17 cellular contexts compared by ENCODE assay signal in genomic region chr7:54960517-54960916, GRCh38. TPM values are rescaled to one million over a fixed set of nuclear protein-coding genes. Genes with fewer than 3 reads are reported as not detected.
DNase-seq lines count a peak whose midpoint lies in the region; ATAC-seq and TF ChIP-seq lines count a peak whose summit lies in the region.
"Had no signal": no experiment of that assay in that cellular context is flagged by ENCODE, and none has a peak within 500 bp of the region (broad histone marks: within the 10 kb centered on the region; RNA-seq: fewer than 3 reads in every experiment).

No MANE protein-coding gene starts in this region.

- no peak overlapping the region for H2BK5ac ChIP-seq in neuronal stem cell (ENCODE audit: low read length)

- H3K27me3 Mint-ChIP-seq in GM23338 (ENCODE audit: insufficient read depth, low read depth, poor library complexity) (peaks cover 8% of the 10 kb centered on the region), T-cell (peaks cover 0 to 13% of the 10 kb centered on the region in 2 donors)
- no peaks in the 10 kb centered on the region for H3K27me3 Mint-ChIP-seq in activated CD8-positive, alpha-beta T cell treated with anti-CD3 and anti-CD28 coated beads, Interleukin-2, amount 10 ng/mL, durations not matched to agents 7 days and 5 days (ENCODE audit: low read depth)
- H3K27me3 Mint-ChIP-seq: CD4-positive, CD25-positive, alpha-beta regulatory T cell had no signal

- no peaks in the 10 kb centered on the region for H3F3A ChIP-seq in GM23338 (replicated peaks; ENCODE audit: low read depth)

- no peak overlapping the region for H2BK120ac ChIP-seq in neuronal stem cell (ENCODE audit: low read depth, low read length)

- no peaks in the 10 kb centered on the region for H3K79me1 ChIP-seq in neuronal stem cell (ENCODE audit: low read depth, low read length)

- no peak overlapping the region for H2BK12ac ChIP-seq in neuronal stem cell (ENCODE audit: low read length)

- H2AFZ ChIP-seq in GM23338 (peak overlapping the region; percentile 59; the same call in 1 of the 2 replicates), neuronal stem cell (ENCODE audit: low read length) (peak overlapping the region; percentile 17)
- H2AFZ ChIP-seq: neural progenitor cell had no signal

- DNase-seq in GM23338 (ENCODE audit: low spot score) = no peak
- peak; percentile 9 for DNase-seq in NB4 (ENCODE audit: low read depth)
- peak; percentile 16 for DNase-seq in choroid plexus epithelial cell (ENCODE audit: low read depth)
- DNase-seq in neuronal stem cell (ENCODE audit: low spot score) = no peak
- DNase-seq in esophagus squamous epithelium (lab: John Stamatoyannopoulos, UW) = no peak
- DNase-seq in NCI-H774 (lab: John Stamatoyannopoulos, UW) = no peak
- DNase-seq in T-cell = no peak
- no peak for DNase-seq in activated CD8-positive, alpha-beta T cell treated with anti-CD3 and anti-CD28 coated beads, Interleukin-2, amount 10 ng/mL, durations not matched to agents 7 days and 5 days
- DNase-seq: activated naive CD4-positive, alpha-beta T cell treated with Interleukin-2 at 50 U/mL for 16 hours; CD4-positive, CD25-positive, alpha-beta regulatory T cell; NCI-H2029; NCI-H82 had no signal

- peaks cover 14% of the 10 kb centered on the region for H3K9me2 ChIP-seq in GM23338 (ENCODE audit: insufficient read depth)

- no peak overlapping the region for H2AK5ac ChIP-seq in neuronal stem cell (ENCODE audit: low read depth, low read length)

- TF ChIP-seq CTCF in GM23338 (conservative IDR thresholded peaks at IDR 0.05; ENCODE audit: low read depth in 2 of 2) (no peak), NB4 (IDR thresholded peaks at IDR 0.05; ENCODE audit: low read depth, low read length) (no peak), choroid plexus epithelial cell (conservative IDR thresholded peaks at IDR 0.05; ENCODE audit: low read depth, low read length) (no peak), esophagus squamous epithelium (IDR thresholded peaks at IDR 0.05) (no peak)

- no CpG with 5 or more reads among the region's 3 CpGs for WGBS in neuronal stem cell (ENCODE audit: extremely low coverage in 2 of 2, insufficient read length in 2 of 2, insufficient replicate concordance in 1 of 2), 2 donors
- 59 to 69% methylated on average over 2 to 3 of the region's 3 CpGs for WGBS in esophagus squamous epithelium, 2 donors

- no peak for TF ChIP-seq POLR2A in NB4 (IDR thresholded peaks at IDR 0.05; ENCODE audit: extremely low read depth, insufficient read length)
- no peak for TF ChIP-seq POLR2A in esophagus squamous epithelium (IDR thresholded peaks at IDR 0.05)

- H3K18ac ChIP-seq in neuronal stem cell (ENCODE audit: low read length) = no peak overlapping the region

- H3K4me1 ChIP-seq in GM23338 (ENCODE audit: insufficient read depth) = no peaks in the 10 kb centered on the region
- H3K4me1 ChIP-seq in neuronal stem cell (ENCODE audit: control insufficient read depth in 2 of 2, insufficient read depth in 1 of 2, low read depth in 1 of 2, low read length in 2 of 2) = peaks cover 0 to 1% of the 10 kb centered on the region in 2 donors
- peaks cover 0 to 11% (median 0%) of the 10 kb centered on the region in 3 donors for H3K4me1 ChIP-seq in esophagus squamous epithelium
- H3K4me1 ChIP-seq: neural progenitor cell, SJCRH30 had no signal

- H3K4me1 Mint-ChIP-seq in GM23338 (no peaks in the 10 kb centered on the region), T-cell (no peaks in the 10 kb centered on the region)
- H3K4me1 Mint-ChIP-seq in activated CD8-positive, alpha-beta T cell treated with anti-CD3 and anti-CD28 coated beads, Interleukin-2, amount 10 ng/mL, durations not matched to agents 7 days and 5 days (ENCODE audit: low read depth) = no peaks in the 10 kb centered on the region
- H3K4me1 Mint-ChIP-seq: CD4-positive, CD25-positive, alpha-beta regulatory T cell; central memory CD8-positive, alpha-beta T cell; neural progenitor cell had no signal

- H3K4me2 ChIP-seq in GM23338 (no peak overlapping the region), neuronal stem cell (ENCODE audit: insufficient read depth, low read length, poor library complexity, severe bottlenecking) (no peak overlapping the region)
- H3K4me2 ChIP-seq: neural progenitor cell had no signal

- no peak overlapping the region for H3K23ac ChIP-seq in neuronal stem cell (ENCODE audit: low read depth, low read length, poor library complexity)

- peak overlapping the region; percentile 81; the same call in 1 of the 2 replicates for H3K27ac Mint-ChIP-seq in GM23338
- no peak overlapping the region for H3K27ac Mint-ChIP-seq in T-cell
- H3K27ac Mint-ChIP-seq in activated CD8-positive, alpha-beta T cell treated with anti-CD3 and anti-CD28 coated beads, Interleukin-2, amount 10 ng/mL, durations not matched to agents 7 days and 5 days = no peak overlapping the region
- H3K27ac Mint-ChIP-seq: CD4-positive, CD25-positive, alpha-beta regulatory T cell; neural progenitor cell had no signal

- H3K14ac ChIP-seq in neuronal stem cell (ENCODE audit: low read length) = no peak overlapping the region

- no peaks in the 10 kb centered on the region for H3K27me3 ChIP-seq in GM23338 (ENCODE audit: insufficient read depth)
- no peaks in the 10 kb centered on the region for H3K27me3 ChIP-seq in neuronal stem cell (ENCODE audit: control insufficient read depth in 3 of 3, insufficient read depth in 3 of 3, low read depth in 1 of 3, low read length in 3 of 3)
- no peaks in the 10 kb centered on the region for H3K27me3 ChIP-seq in esophagus squamous epithelium
- H3K27me3 ChIP-seq: neural progenitor cell had no signal

- intact Hi-C loops in esophagus squamous epithelium (cut with DNase I) = no loop called here

- ATAC-seq in GM23338 = no peak
- ATAC-seq in T-cell (replicated peaks in 1 of 4) = no peak
- ATAC-seq in activated CD8-positive, alpha-beta T cell treated with anti-CD3 and anti-CD28 coated beads, Interleukin-2, amount 10 ng/mL, durations not matched to agents 7 days and 5 days = no peak

- H3K9me3 ChIP-seq in neuronal stem cell (replicated peaks in 1 of 2; ENCODE audit: control insufficient read depth in 2 of 2, insufficient read depth in 1 of 2, low read depth in 1 of 2, low read length in 2 of 2) (no peaks in the 10 kb centered on the region), esophagus squamous epithelium (peaks cover 0 to 7% (median 0%) of the 10 kb centered on the region in 3 donors)

- H4K91ac ChIP-seq in neuronal stem cell (ENCODE audit: low read depth, low read length, poor library complexity) = no peak overlapping the region

- H3K4me3 ChIP-seq in GM23338 (no peak overlapping the region), NB4 (ENCODE audit: low read depth, low read length) (no peak overlapping the region), choroid plexus epithelial cell (ENCODE audit: low read depth, low read length) (no peak overlapping the region), neuronal stem cell (ENCODE audit: low read length in 2 of 2) (no peak overlapping the region), esophagus squamous epithelium (no peak overlapping the region)
- H3K4me3 ChIP-seq: lung, neural progenitor cell, SJCRH30, skin epidermis had no signal

- H3K27ac ChIP-seq in GM23338 (ENCODE audit: low read depth) (no peak overlapping the region), neuronal stem cell (replicated peaks; ENCODE audit: low read length) (no peak overlapping the region), esophagus squamous epithelium (no peak overlapping the region)
- H3K27ac ChIP-seq: neural progenitor cell, SJCRH30, skin epidermis had no signal

- H4K20me1 ChIP-seq in GM23338 (replicated peaks; ENCODE audit: insufficient read depth) = no peaks in the 10 kb centered on the region

- H2BK15ac ChIP-seq in neuronal stem cell (ENCODE audit: low read length) = no peak overlapping the region

- no peak overlapping the region for H4K8ac ChIP-seq in neuronal stem cell (ENCODE audit: low read depth, low read length)

- POLR2A ChIA-PET in T-cell (lab: Charles Lee) = no interaction called here
- POLR2A ChIA-PET in activated CD8-positive, alpha-beta T cell treated with anti-CD3 and anti-CD28 coated beads, Interleukin-2, amount 10 ng/mL, durations not matched to agents 7 days and 5 days (lab: Charles Lee) = no interaction called here

- H3K9ac ChIP-seq in neuronal stem cell (ENCODE audit: low read depth, low read length, poor library complexity) = no peak overlapping the region
- H3K9ac ChIP-seq: neural progenitor cell had no signal

- CTCF ChIA-PET in T-cell (lab: Charles Lee) = no interaction called here
- CTCF ChIA-PET in activated CD8-positive, alpha-beta T cell treated with anti-CD3 and anti-CD28 coated beads, Interleukin-2, amount 10 ng/mL, durations not matched to agents 7 days and 5 days (lab: Charles Lee) = no interaction called here

- no peak overlapping the region for H3K4ac ChIP-seq in neuronal stem cell (ENCODE audit: low read length)

- no peaks in the 10 kb centered on the region for H3K79me2 ChIP-seq in GM23338 (replicated peaks; ENCODE audit: insufficient read depth)

- no peaks in the 10 kb centered on the region; the same call in 2 of the 3 replicates for H3K9me3 Mint-ChIP-seq in GM23338
- H3K9me3 Mint-ChIP-seq in T-cell = peaks cover 0 to 13% (median 4%) of the 10 kb centered on the region in 3 donors
- no peaks in the 10 kb centered on the region for H3K9me3 Mint-ChIP-seq in activated CD8-positive, alpha-beta T cell treated with anti-CD3 and anti-CD28 coated beads, Interleukin-2, amount 10 ng/mL, durations not matched to agents 7 days and 5 days (ENCODE audit: insufficient read depth)
- H3K9me3 Mint-ChIP-seq: neural progenitor cell had no signal

- H3K4me3 Mint-ChIP-seq in GM23338 (no peak overlapping the region), T-cell (no peak overlapping the region)
- H3K4me3 Mint-ChIP-seq in activated CD8-positive, alpha-beta T cell treated with anti-CD3 and anti-CD28 coated beads, Interleukin-2, amount 10 ng/mL, durations not matched to agents 7 days and 5 days = no peak overlapping the region
- H3K4me3 Mint-ChIP-seq: CD4-positive, CD25-positive, alpha-beta regulatory T cell; central memory CD8-positive, alpha-beta T cell; neural progenitor cell had no signal

- no peaks in the 10 kb centered on the region for H3K36me3 ChIP-seq in GM23338 (ENCODE audit: insufficient read depth)
- H3K36me3 ChIP-seq in neuronal stem cell (replicated peaks in 1 of 2; ENCODE audit: control insufficient read depth in 2 of 2, insufficient read depth in 2 of 2, low read length in 2 of 2) = no peaks in the 10 kb centered on the region
- no peaks in the 10 kb centered on the region for H3K36me3 ChIP-seq in esophagus squamous epithelium
- H3K36me3 ChIP-seq: neural progenitor cell, SJCRH30 had no signal

- no peaks in the 10 kb centered on the region for H3K36me3 Mint-ChIP-seq in GM23338 (ENCODE audit: low read depth)
- H3K36me3 Mint-ChIP-seq in T-cell = no peaks in the 10 kb centered on the region
- no peaks in the 10 kb centered on the region for H3K36me3 Mint-ChIP-seq in activated CD8-positive, alpha-beta T cell treated with anti-CD3 and anti-CD28 coated beads, Interleukin-2, amount 10 ng/mL, durations not matched to agents 7 days and 5 days (ENCODE audit: low read depth)
- H3K36me3 Mint-ChIP-seq: CD4-positive, CD25-positive, alpha-beta regulatory T cell; neural progenitor cell had no signal

RNA-seq across cellular contexts. Expression of gene EGFR, which starts 58.3 kb away (rescaled TPM):
- 4.5 TPM in 2 replicates for total RNA-seq in GM23338 (2014; rRNA removed; shearing (Covaris generic))
- polyA plus RNA-seq in GM23338 (2016; fragmentation: Nextera tagmentation; extraction: Ambion mirVana) = 1.5 and 1.9 TPM in 2 replicates
- polyA plus RNA-seq in neuronal stem cell (2013, experiment 1 of 2) = 3.2 TPM
- 3.1 TPM for polyA plus RNA-seq in neuronal stem cell (2013, experiment 2 of 2)
- total RNA-seq in esophagus squamous epithelium = 100 to 1,000 TPM in 1 of 4 donors, 10 to 100 TPM in 3; 66.1 to 108 (median 72.3) TPM
- under 1 TPM in 3 of 5 donors, not detected in 2; 0.16 to 0.79 (median 0.35) TPM for total RNA-seq in T-cell
- not detected for total RNA-seq in activated CD8-positive, alpha-beta T cell treated with anti-CD3 and anti-CD28 coated beads, Interleukin-2, amount 10 ng/mL, durations not matched to agents 7 days and 5 days
- total RNA-seq: CD4-positive, CD25-positive, alpha-beta regulatory T cell had no signal
- polyA plus RNA-seq: CD4-positive, CD25-positive, alpha-beta regulatory T cell had no signal

Comparison
In these comparisons a context has a peak if more than half of its experiments do, and no peak if none do; other contexts are left out.
1. DNase-seq: peak in NB4 (single experiment) and choroid plexus epithelial cell (single experiment); none in GM23338 (single experiment), neuronal stem cell (single experiment), esophagus squamous epithelium (single experiment), NCI-H774 (single experiment), T-cell (0 of 34) and activated CD8-positive, alpha-beta T cell treated with anti-CD3 and anti-CD28 coated beads, Interleukin-2, amount 10 ng/mL, durations not matched to agents 7 days and 5 days (single experiment).
2. RNA of gene EGFR, which starts 58.3 kb away (total RNA-seq): 66.1 to 108 TPM in esophagus squamous epithelium; 4.5 TPM in GM23338, 0.16 to 0.79 TPM in T-cell and not detected in activated CD8-positive, alpha-beta T cell treated with anti-CD3 and anti-CD28 coated beads, Interleukin-2, amount 10 ng/mL, durations not matched to agents 7 days and 5 days; every median in the first group is over 10 times any median in the second.